In the genomic region with DNA sequence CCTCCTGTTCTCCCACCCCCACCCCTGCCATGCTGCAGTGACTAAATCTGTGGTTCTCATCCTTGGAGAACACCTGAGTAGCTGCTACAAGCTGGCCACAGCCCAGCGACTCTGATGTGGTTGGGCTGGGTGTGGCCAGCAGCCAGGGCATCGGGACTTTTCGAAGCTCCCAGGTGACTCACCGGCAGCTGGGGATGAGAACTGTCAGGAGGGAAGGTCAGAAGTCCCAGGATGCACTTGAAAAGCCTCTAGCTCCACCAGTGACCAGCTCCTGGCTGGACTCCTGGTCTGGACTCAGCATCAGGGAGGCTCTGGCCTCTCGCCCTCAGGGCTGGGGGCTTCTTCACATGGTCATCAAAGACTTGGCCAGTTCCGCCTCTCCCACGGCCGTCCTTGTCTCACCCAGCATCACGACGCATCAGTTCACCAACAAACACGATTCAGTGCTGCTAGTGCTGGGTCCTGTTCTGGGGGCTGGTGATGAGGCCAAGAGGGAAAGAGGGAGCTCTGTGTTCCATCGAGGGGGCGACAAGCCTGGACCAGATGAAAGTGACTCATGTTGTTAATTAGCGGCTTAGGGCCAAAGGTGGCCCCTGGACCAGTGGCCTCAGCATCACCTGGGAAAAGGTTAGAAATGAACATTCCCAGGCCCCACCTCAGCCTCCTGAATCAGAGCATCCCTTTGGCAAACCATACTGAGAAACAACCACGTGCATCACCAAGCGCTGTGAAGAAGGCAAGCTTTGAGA, we compare ENCODE assay signal across 10 cellular contexts. TPM values are rescaled to one million over a fixed set of nuclear protein-coding genes. Genes with fewer than 3 reads are reported as not detected.
DNase-seq lines count a peak whose midpoint lies in the region; ATAC-seq and TF ChIP-seq lines count a peak whose summit lies in the region.
"Had no signal": no experiment of that assay in that cellular context is flagged by ENCODE, and none has a peak within 500 bp of the region (broad histone marks: within the 10 kb centered on the region; RNA-seq: fewer than 3 reads in every experiment).

No MANE protein-coding gene starts in this region.

- peaks cover 36% of the 10 kb centered on the region for H3K36me3 Mint-ChIP-seq in T-helper 2 cell treated with Interferon-gamma antibody and Interleukin-4, amounts not matched to agents 5 μg/mL and 100 μg/mL, for 36 hours (ENCODE audit: low read depth)

- no peak overlapping the region for H3K4me3 Mint-ChIP-seq in T-helper 2 cell treated with Interferon-gamma antibody and Interleukin-4, amounts not matched to agents 5 μg/mL and 100 μg/mL, for 36 hours

- intact Hi-C loops in left colon (cut with DNase I, micrococcal nuclease), result no loop called here

- TF ChIP-seq CTCF in AG10803 (conservative IDR thresholded peaks at IDR 0.05; ENCODE audit: low read length), result no peak

- DNase-seq in AG10803 (ENCODE audit: low read depth) (peak; percentile 13), HPDE6-E6E7 (ENCODE audit: extremely low spot score) (peak; percentile 93), amniotic epithelial cell (ENCODE audit: low read depth) (peak; percentile 44), left colon (peak; percentile 75 to 89), NCI-H526 treated with DMSO at 0.1 percent for 48 hours (lab: John Stamatoyannopoulos, UW) (no peak)
- DNase-seq in T-helper 2 cell treated with Interferon-gamma antibody and Interleukin-4, amounts not matched to agents 5 μg/mL and 100 μg/mL, for 36 hours (ENCODE audit: low spot score), result no peak
- DNase-seq: DND-41, heart right ventricle had no signal

- H3K4me1 Mint-ChIP-seq in T-helper 2 cell treated with Interferon-gamma antibody and Interleukin-4, amounts not matched to agents 5 μg/mL and 100 μg/mL, for 36 hours (ENCODE audit: low read depth), result peaks cover 26% of the 10 kb centered on the region

- ATAC-seq in left colon (peak; percentile 48), HG02763 (IDR thresholded peaks at IDR 0.05; ENCODE audit: unreplicated experiment) (no peak), HG03045 (IDR thresholded peaks at IDR 0.05; ENCODE audit: unreplicated experiment) (no peak)
- ATAC-seq: heart right ventricle had no signal

- H3K27ac Mint-ChIP-seq in T-helper 2 cell treated with Interferon-gamma antibody and Interleukin-4, amounts not matched to agents 5 μg/mL and 100 μg/mL, for 36 hours, result no peak overlapping the region

- no peaks in the 10 kb centered on the region for H3K9me3 Mint-ChIP-seq in T-helper 2 cell treated with Interferon-gamma antibody and Interleukin-4, amounts not matched to agents 5 μg/mL and 100 μg/mL, for 36 hours

- no peak overlapping the region for H3K4me3 ChIP-seq in AG10803 (ENCODE audit: low read length)
- H3K4me3 ChIP-seq: heart right ventricle had no signal

- H3K27me3 Mint-ChIP-seq in T-helper 2 cell treated with Interferon-gamma antibody and Interleukin-4, amounts not matched to agents 5 μg/mL and 100 μg/mL, for 36 hours (ENCODE audit: low read depth), result no peaks in the 10 kb centered on the region

RNA-seq across cellular contexts. Expression of a gene that starts 3.9 kb away (rescaled TPM):
- not detected for total RNA-seq in left colon

RNA-seq across cellular contexts. Expression of a gene that starts 11.7 kb away (rescaled TPM):
- total RNA-seq in left colon, result 1 to 10 TPM; 3.4 to 8.8 TPM

RNA-seq across cellular contexts. Expression of a gene that starts 13.7 kb away (rescaled TPM):
- 100 to 1,000 TPM in 1 of 2 donors, 10 to 100 TPM in 1; 83.5 to 119 TPM for total RNA-seq in left colon

RNA-seq across cellular contexts. Expression of a gene that starts 26.1 kb away (rescaled TPM):
- 100 to 1,000 TPM; 173 to 188 TPM for total RNA-seq in left colon

RNA-seq across cellular contexts. Expression of a gene that starts 44.6 kb away (rescaled TPM):
- total RNA-seq in left colon, result 10 to 100 TPM; 14.8 to 24.9 TPM

Comparison
In these comparisons a context has a peak if more than half of its experiments do, and no peak if none do; other contexts are left out.
1. DNase-seq: peak in AG10803 (single experiment), HPDE6-E6E7 (single experiment), amniotic epithelial cell (single experiment) and left colon (2 of 2); none in T-helper 2 cell treated with Interferon-gamma antibody and Interleukin-4, amounts not matched to agents 5 μg/mL and 100 μg/mL, for 36 hours (single experiment) and NCI-H526 treated with DMSO at 0.1 percent for 48 hours (single experiment).